In the genomic region with DNA sequence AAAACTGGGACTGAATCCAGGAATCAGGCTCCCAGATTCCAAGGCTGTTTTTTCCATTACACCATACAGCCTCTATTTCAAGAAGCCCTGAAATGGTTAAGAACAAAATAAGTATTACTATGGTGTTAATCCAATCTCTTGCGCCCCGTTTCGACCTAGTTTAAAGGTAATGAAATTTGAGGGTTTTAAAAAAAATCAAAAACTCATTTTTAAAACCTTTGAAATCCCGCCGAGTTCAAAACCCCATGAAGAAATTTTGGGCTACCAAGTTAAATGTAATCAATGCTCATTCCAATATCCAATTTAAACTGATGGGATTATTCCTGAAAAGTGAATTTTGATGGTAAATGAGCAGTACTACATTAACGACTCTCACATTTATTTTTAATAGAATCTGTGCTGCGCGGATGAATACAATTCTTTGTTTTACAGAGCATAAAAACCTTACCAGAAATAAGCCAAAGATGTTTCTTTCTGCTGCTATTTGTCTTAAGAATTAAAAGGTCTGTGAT, we compare ENCODE assay signal across 8 cellular contexts. TPM values are rescaled to one million over a fixed set of nuclear protein-coding genes. Genes with fewer than 3 reads are reported as not detected.
A peak's percentile ranks its signal among the peaks of the same experiment; 100 is the strongest.
DNase-seq lines count a peak whose midpoint lies in the region; ATAC-seq, FAIRE-seq and TF ChIP-seq lines count a peak whose summit lies in the region.

No MANE protein-coding gene starts in this region.

- no peak for ATAC-seq in naive thymus-derived CD4-positive, alpha-beta T cell

- no peak for TF ChIP-seq CTCF in choroid plexus epithelial cell (conservative IDR thresholded peaks at IDR 0.05; ENCODE audit: low read depth, low read length)

- H2AFZ ChIP-seq in ACC112 (ENCODE audit: low read length, unreplicated experiment) = peak overlapping the region; percentile 68

- POLR2A ChIA-PET in naive thymus-derived CD4-positive, alpha-beta T cell (lab: Charles Lee) = interaction anchor here (0.6 to 1.1 kb wide), 2 partner anchors 183 to 206 kb away, joined by 3 read pairs; no protein-coding TSS in a partner anchor

- H3K79me2 ChIP-seq in ACC112 (ENCODE audit: control insufficient read depth, insufficient read depth, low read length, unreplicated experiment) = peaks cover 38% of the 10 kb centered on the region

- peaks cover 0 to 32% (median 0%) of the 10 kb centered on the region in 5 donors for H3K27me3 Mint-ChIP-seq in naive thymus-derived CD4-positive, alpha-beta T cell

- no peaks in the 10 kb centered on the region for H3K27me3 ChIP-seq in ACC112 (ENCODE audit: insufficient read depth, low read length)
- H3K27me3 ChIP-seq in naive thymus-derived CD4-positive, alpha-beta T cell (ENCODE audit: control insufficient read depth in 2 of 2, insufficient read depth in 2 of 2, low read length in 2 of 2) = no peaks in the 10 kb centered on the region

- intact Hi-C loops in naive thymus-derived CD4-positive, alpha-beta T cell (cut with micrococcal nuclease) = loop anchor here (1.0 to 5.0 kb wide), 14 partner anchors 37 to 1356 kb away; a partner anchor contains a TSS

- CTCF ChIA-PET in naive thymus-derived CD4-positive, alpha-beta T cell (lab: Charles Lee) = no interaction called here

- peaks cover 31 to 49% (median 39%) of the 10 kb centered on the region in 7 donors for H3K4me1 Mint-ChIP-seq in naive thymus-derived CD4-positive, alpha-beta T cell

- H3K27ac Mint-ChIP-seq in naive thymus-derived CD4-positive, alpha-beta T cell = peak overlapping the region; percentile 82 to 97 (median 91)

- H3K4me1 ChIP-seq in ACC112 (ENCODE audit: control insufficient read depth, insufficient read depth, low read length, unreplicated experiment) = peaks cover 31% of the 10 kb centered on the region
- peaks cover 21 to 28% of the 10 kb centered on the region in 2 donors for H3K4me1 ChIP-seq in naive thymus-derived CD4-positive, alpha-beta T cell (ENCODE audit: control insufficient read depth in 2 of 2, insufficient read depth in 2 of 2, low read length in 2 of 2)

- DNase-seq in Jurkat, Clone E6-1 (ENCODE audit: low read depth, low spot score) = no peak
- no peak for DNase-seq in choroid plexus epithelial cell (ENCODE audit: low read depth)
- no peak for DNase-seq in naive thymus-derived CD4-positive, alpha-beta T cell
- DNase-seq in H4 (ENCODE audit: low spot score) = no peak
- no peak for DNase-seq in AML-193 (lab: John Stamatoyannopoulos, UW)
- no peak for DNase-seq in GM19239 (ENCODE audit: insufficient read length, low spot score)
- no peak for DNase-seq in OCI-M1 (lab: John Stamatoyannopoulos, UW)

- FAIRE-seq in GM19239 (lab: Jason Lieb, UNC) = no peak

- H3K36me3 Mint-ChIP-seq in naive thymus-derived CD4-positive, alpha-beta T cell = peaks cover 0 to 23% (median 0%) of the 10 kb centered on the region in 5 donors

- H3K4me3 ChIP-seq in ACC112 (ENCODE audit: low read depth, low read length) (peak overlapping the region; percentile 97), choroid plexus epithelial cell (ENCODE audit: low read depth, low read length) (peak overlapping the region; percentile 86)
- peak overlapping the region; percentile 62 for H3K4me3 ChIP-seq in Jurkat, Clone E6-1 (ENCODE audit: low read length)
- peak overlapping the region; percentile 71 for H3K4me3 ChIP-seq in naive thymus-derived CD4-positive, alpha-beta T cell (ENCODE audit: low read length)

- peak overlapping the region; percentile 78 for H3K27ac ChIP-seq in ACC112 (ENCODE audit: low read depth, low read length)
- peak overlapping the region; percentile 80 for H3K27ac ChIP-seq in naive thymus-derived CD4-positive, alpha-beta T cell (ENCODE audit: low read depth, low read length)

- H3K36me3 ChIP-seq in ACC112 (ENCODE audit: insufficient read depth, low read length) = no peaks in the 10 kb centered on the region
- no peaks in the 10 kb centered on the region for H3K36me3 ChIP-seq in naive thymus-derived CD4-positive, alpha-beta T cell (ENCODE audit: control insufficient read depth in 2 of 3, insufficient read depth in 3 of 3, low read length in 3 of 3)

- H3K9me3 ChIP-seq in naive thymus-derived CD4-positive, alpha-beta T cell (ENCODE audit: control insufficient read depth in 2 of 3, low read length in 3 of 3) = no peaks in the 10 kb centered on the region

- H3K4me3 Mint-ChIP-seq in naive thymus-derived CD4-positive, alpha-beta T cell = peak overlapping the region; percentile 88 to 96 (median 91)

- no peaks in the 10 kb centered on the region for H3K9me3 Mint-ChIP-seq in naive thymus-derived CD4-positive, alpha-beta T cell

RNA-seq across cellular contexts. Expression of a gene that starts 0.8 kb away (rescaled TPM):
- polyA plus RNA-seq in Jurkat, Clone E6-1 (2012; ENCODE audit: insufficient read depth, insufficient read length) = 6.7 TPM
- 10 to 100 TPM; 13.6 to 38.9 (median 23.0) TPM for total RNA-seq in naive thymus-derived CD4-positive, alpha-beta T cell
- polyA plus RNA-seq in naive thymus-derived CD4-positive, alpha-beta T cell = 10 to 100 TPM; 20.2 to 21.9 TPM
- total RNA-seq in H4 (2014; rRNA removed; shearing (Covaris generic)) = 15.0 and 26.0 TPM in 2 replicates
